Comparison of ENCODE assay signal across 8 cellular contexts in genomic region chr3:177554900-177555759, GRCh38.
DNase-seq lines count a peak whose midpoint lies in the region; ATAC-seq, FAIRE-seq and TF ChIP-seq lines count a peak whose summit lies in the region.

No MANE protein-coding gene starts in this region.

- H3K27me3 ChIP-seq in esophagus squamous epithelium: no peaks in the 10 kb centered on the region

- 57 to 71% methylated on average over 2 of the region's 2 CpGs for WGBS in esophagus squamous epithelium, 2 donors

- no peak for TF ChIP-seq CTCF in esophagus squamous epithelium (IDR thresholded peaks at IDR 0.05)

- TF ChIP-seq POLR2A in H54 (IDR thresholded peaks at IDR 0.05; ENCODE audit: low read depth, low read length): no peak
- TF ChIP-seq POLR2A in esophagus squamous epithelium (IDR thresholded peaks at IDR 0.05): no peak

- peaks cover 5 to 52% (median 25%) of the 10 kb centered on the region in 3 donors for H3K4me1 ChIP-seq in esophagus squamous epithelium

- no peak overlapping the region for H3K4me3 ChIP-seq in esophagus squamous epithelium

- ATAC-seq in left lobe of liver (no peak), GM19035 (IDR thresholded peaks at IDR 0.05; ENCODE audit: unreplicated experiment) (no peak)

- no peaks in the 10 kb centered on the region for H3K9me3 ChIP-seq in esophagus squamous epithelium

- peak; percentile 36 for DNase-seq in H54 (ENCODE audit: insufficient read length, low spot score)
- DNase-seq in NCI-H748 treated with DMSO at 0.1 percent for 48 hours (lab: John Stamatoyannopoulos, UW): peak; percentile 73
- DNase-seq in esophagus squamous epithelium (lab: John Stamatoyannopoulos, UW): no peak
- peak; percentile 92 for DNase-seq in renal cortical epithelial cell (ENCODE audit: low read depth)
- DNase-seq in NCI-H524 (lab: John Stamatoyannopoulos, UW): no peak
- no peak for DNase-seq in stimulated activated CD4-positive, alpha-beta T cell treated with anti-CD3 and anti-CD28 coated beads, Interleukin-12 subunit alpha, Interleukin-12 subunit beta, amount 100 ng/mL, for 4 hours
- DNase-seq in left lobe of liver (ENCODE audit: low spot score): no peak

- H3K27ac ChIP-seq in esophagus squamous epithelium: peak overlapping the region; percentile 36 to 75 (median 56)

- no peaks in the 10 kb centered on the region for H3K36me3 ChIP-seq in esophagus squamous epithelium

- intact Hi-C loops in esophagus squamous epithelium (cut with DNase I): no loop called here

- FAIRE-seq in H54 (lab: Jason Lieb, UNC): peak; percentile 83

Comparison
In these comparisons a context has a peak if more than half of its experiments do, and no peak if none do; other contexts are left out.
1. DNase-seq: peak in H54 (single experiment), NCI-H748 treated with DMSO at 0.1 percent for 48 hours (single experiment) and renal cortical epithelial cell (single experiment); none in esophagus squamous epithelium (single experiment), NCI-H524 (0 of 2), stimulated activated CD4-positive, alpha-beta T cell treated with anti-CD3 and anti-CD28 coated beads, Interleukin-12 subunit alpha, Interleukin-12 subunit beta, amount 100 ng/mL, for 4 hours (single experiment) and left lobe of liver (single experiment).